ENCODE assay signal across 19 cellular contexts in genomic region chr9:87888501-87888900, GRCh38. TPM values are rescaled to one million over a fixed set of nuclear protein-coding genes. Genes with fewer than 3 reads are reported as not detected.
A peak's percentile ranks its signal among the peaks of the same experiment; 100 is the strongest.
DNase-seq lines count a peak whose midpoint lies in the region; ATAC-seq and TF ChIP-seq lines count a peak whose summit lies in the region.
"Had no signal": no experiment of that assay in that cellular context is flagged by ENCODE, and none has a peak within 500 bp of the region (broad histone marks: within the 10 kb centered on the region; RNA-seq: fewer than 3 reads in every experiment).

No MANE protein-coding gene starts in this region.

- H3K79me2 ChIP-seq in H9 (ENCODE audit: insufficient read depth, low read length) (no peaks in the 10 kb centered on the region), smooth muscle cell (ENCODE audit: low read depth) (no peaks in the 10 kb centered on the region)

- no peaks in the 10 kb centered on the region for H3K27me3 ChIP-seq in H9 (ENCODE audit: insufficient read depth, low read length)
- no peaks in the 10 kb centered on the region for H3K27me3 ChIP-seq in sigmoid colon
- no peaks in the 10 kb centered on the region for H3K27me3 ChIP-seq in smooth muscle cell (ENCODE audit: low read depth)
- no peaks in the 10 kb centered on the region for H3K27me3 ChIP-seq in adrenal gland

- H4K8ac ChIP-seq in H9 (replicated peaks; ENCODE audit: insufficient read length, low read depth, low read length) = no peak overlapping the region

- H3F3A ChIP-seq in smooth muscle cell (ENCODE audit: low read depth) = no peaks in the 10 kb centered on the region

- no peak overlapping the region for H3K27ac Mint-ChIP-seq in activated CD4-positive, alpha-beta memory T cell treated with anti-CD3 and anti-CD28 coated beads for 36 hours
- H3K27ac Mint-ChIP-seq in activated CD4-positive, alpha-beta memory T cell treated with anti-CD3 and anti-CD28 coated beads, Interleukin-2, amount 10 ng/mL, durations not matched to agents 7 days and 5 days = no peak overlapping the region
- no peak overlapping the region for H3K27ac Mint-ChIP-seq in H9
- H3K27ac Mint-ChIP-seq: CD14-positive monocyte; CD8-positive, alpha-beta T cell had no signal

- CTCF ChIA-PET in activated CD4-positive, alpha-beta memory T cell treated with anti-CD3 and anti-CD28 coated beads for 36 hours (lab: Charles Lee) = no interaction called here
- CTCF ChIA-PET in activated CD4-positive, alpha-beta memory T cell treated with anti-CD3 and anti-CD28 coated beads, Interleukin-2, amount 10 ng/mL, durations not matched to agents 7 days and 5 days (lab: Charles Lee) = no interaction called here

- H2BK20ac ChIP-seq in H9 (ENCODE audit: low read depth, low read length, poor library complexity, severe bottlenecking) = no peak overlapping the region

- no peak overlapping the region for H3K23ac ChIP-seq in H9 (ENCODE audit: insufficient read length, low read depth, low read length)

- no CpG with 5 or more reads among the region's 6 CpGs for WGBS in H9 (ENCODE audit: extremely low coverage, insufficient read length, low lambda C conversion rate)
- 73 to 76% methylated on average over 6 of the region's 6 CpGs for WGBS in sigmoid colon, 2 donors
- 95% methylated on average over 6 of the region's 6 CpGs for WGBS in smooth muscle cell (ENCODE audit: low lambda C conversion rate)
- 47 to 86% (median 75%) methylated on average over 3 to 6 of the region's 6 CpGs for WGBS in adrenal gland, 4 donors

- no peak overlapping the region for H4K5ac ChIP-seq in H9 (ENCODE audit: insufficient read length, low read depth, low read length)

- H3K27ac ChIP-seq in H9 (ENCODE audit: insufficient read length, low read depth, low read length) (no peak overlapping the region), sigmoid colon (no peak overlapping the region), smooth muscle cell (ENCODE audit: low read depth) (no peak overlapping the region), adrenal gland (no peak overlapping the region)
- H3K27ac ChIP-seq: 22Rv1, GM23248 had no signal

- peak; percentile 3 for DNase-seq in activated CD4-positive, alpha-beta memory T cell treated with anti-CD3 and anti-CD28 coated beads for 36 hours
- DNase-seq in activated CD4-positive, alpha-beta memory T cell treated with anti-CD3 and anti-CD28 coated beads, Interleukin-2, amount 10 ng/mL, durations not matched to agents 7 days and 5 days = no peak
- peak; percentile 22 for DNase-seq in H9
- peak; percentile 47 for DNase-seq in islet precursor cell
- DNase-seq in sigmoid colon = peak; percentile 55
- DNase-seq in smooth muscle cell (lab: John Stamatoyannopoulos, UW; ENCODE audit: unreplicated experiment) = no peak
- no peak for DNase-seq in adrenal gland
- DNase-seq: CD8-positive, alpha-beta T cell; COR-L47; DMS153; DMS79 treated with DMSO at 0.1 percent for 48 hours; GDM1; GM23248 had no signal

- no peak overlapping the region for H3K9ac ChIP-seq in H9 (ENCODE audit: extremely low read depth, insufficient read length, low read length)
- H3K9ac ChIP-seq in smooth muscle cell (ENCODE audit: low read depth) = no peak overlapping the region
- H3K9ac ChIP-seq: GM23248 had no signal

- no peak overlapping the region for H2BK5ac ChIP-seq in H9 (ENCODE audit: insufficient read length, low read length)

- H3K4ac ChIP-seq in H9 (ENCODE audit: low read depth, low read length) = no peak overlapping the region

- no peak overlapping the region for H2AFZ ChIP-seq in H9 (ENCODE audit: low read length)
- no peak overlapping the region for H2AFZ ChIP-seq in smooth muscle cell (ENCODE audit: low read depth)
- H2AFZ ChIP-seq: GM23248 had no signal

- H3K56ac ChIP-seq in H9 (ENCODE audit: insufficient read length, low read depth, low read length) = no peak overlapping the region

- no peak overlapping the region for H3K18ac ChIP-seq in H9 (ENCODE audit: insufficient read length, low read depth, low read length)

- H3K9me3 ChIP-seq in H9 (ENCODE audit: control insufficient read depth, low read depth, low read length) (no peaks in the 10 kb centered on the region), sigmoid colon (no peaks in the 10 kb centered on the region), smooth muscle cell (replicated peaks; ENCODE audit: low read depth) (no peaks in the 10 kb centered on the region), adrenal gland (replicated peaks in 1 of 3) (peaks cover 0 to 3% (median 0%) of the 10 kb centered on the region in 3 donors)

- no peaks in the 10 kb centered on the region for H3K23me2 ChIP-seq in H9 (ENCODE audit: insufficient read length, low read depth, low read length, poor library complexity, severe bottlenecking)

- H2BK12ac ChIP-seq in H9 (ENCODE audit: insufficient read length, low read depth, low read length) = no peak overlapping the region

- H3K4me1 ChIP-seq in H9 (ENCODE audit: insufficient read depth, low read length) (no peaks in the 10 kb centered on the region), sigmoid colon (no peaks in the 10 kb centered on the region), smooth muscle cell (ENCODE audit: low read depth) (no peaks in the 10 kb centered on the region), adrenal gland (replicated peaks in 1 of 2) (no peaks in the 10 kb centered on the region)

- no peak overlapping the region for H2AK5ac ChIP-seq in H9 (ENCODE audit: insufficient read length, low read length)

- no peaks in the 10 kb centered on the region for H4K20me1 ChIP-seq in H9 (ENCODE audit: control insufficient read depth, insufficient read depth, insufficient read length)
- H4K20me1 ChIP-seq in smooth muscle cell (ENCODE audit: low read depth) = no peaks in the 10 kb centered on the region

- no peak overlapping the region for H4K91ac ChIP-seq in H9 (ENCODE audit: insufficient read length, low read depth, low read length)

- no peak overlapping the region for H3K4me2 ChIP-seq in H9 (ENCODE audit: insufficient read depth, insufficient read length, low read length)
- H3K4me2 ChIP-seq in smooth muscle cell = no peak overlapping the region

- no peak overlapping the region for H3T11ph ChIP-seq in H9 (ENCODE audit: low read length)

- TF ChIP-seq EP300 in sigmoid colon (IDR thresholded peaks at IDR 0.05) = no peak

- no peak overlapping the region for H3K14ac ChIP-seq in H9 (ENCODE audit: insufficient read depth, low read length)

- no peak for TF ChIP-seq POLR2A in sigmoid colon (IDR thresholded peaks at IDR 0.05)
- TF ChIP-seq POLR2A in adrenal gland (IDR thresholded peaks at IDR 0.05) = no peak

- no peak overlapping the region for H2BK120ac ChIP-seq in H9 (ENCODE audit: low read depth, low read length, poor library complexity, severe bottlenecking)

- POLR2A ChIA-PET in activated CD4-positive, alpha-beta memory T cell treated with anti-CD3 and anti-CD28 coated beads for 36 hours (lab: Charles Lee) = no interaction called here
- POLR2A ChIA-PET in activated CD4-positive, alpha-beta memory T cell treated with anti-CD3 and anti-CD28 coated beads, Interleukin-2, amount 10 ng/mL, durations not matched to agents 7 days and 5 days (lab: Charles Lee) = no interaction called here

- H3K4me3 ChIP-seq in sigmoid colon = no peak overlapping the region
- H3K4me3 ChIP-seq in smooth muscle cell = no peak overlapping the region
- no peak overlapping the region for H3K4me3 ChIP-seq in adrenal gland
- H3K4me3 ChIP-seq: GM23248 had no signal

- peaks cover 1% of the 10 kb centered on the region for H3K27me3 Mint-ChIP-seq in activated CD4-positive, alpha-beta memory T cell treated with anti-CD3 and anti-CD28 coated beads for 36 hours
- peaks cover 6% of the 10 kb centered on the region for H3K27me3 Mint-ChIP-seq in activated CD4-positive, alpha-beta memory T cell treated with anti-CD3 and anti-CD28 coated beads, Interleukin-2, amount 10 ng/mL, durations not matched to agents 7 days and 5 days
- peaks cover 6% of the 10 kb centered on the region for H3K27me3 Mint-ChIP-seq in H9 (ENCODE audit: low read depth)

- no peaks in the 10 kb centered on the region for H3K36me3 ChIP-seq in sigmoid colon
- no peaks in the 10 kb centered on the region for H3K36me3 ChIP-seq in smooth muscle cell (ENCODE audit: low read depth)
- no peaks in the 10 kb centered on the region for H3K36me3 ChIP-seq in adrenal gland (replicated peaks in 1 of 2)

- no peak for ATAC-seq in HG02610 (IDR thresholded peaks at IDR 0.05; ENCODE audit: unreplicated experiment)
- ATAC-seq: CD8-positive, alpha-beta T cell had no signal

- no peak for TF ChIP-seq CTCF in H9 (conservative IDR thresholded peaks at IDR 0.05)
- TF ChIP-seq CTCF in sigmoid colon (IDR thresholded peaks at IDR 0.05) = no peak
- no peak for TF ChIP-seq CTCF in smooth muscle cell (IDR thresholded peaks at IDR 0.05; ENCODE audit: borderline replicate concordance, insufficient read depth, poor library complexity, severe bottlenecking)
- TF ChIP-seq CTCF in adrenal gland (IDR thresholded peaks at IDR 0.05) = no peak

- H2BK15ac ChIP-seq in H9 (ENCODE audit: low read depth, low read length) = no peak overlapping the region

- H3K79me1 ChIP-seq in H9 (ENCODE audit: insufficient read depth, low read depth, low read length, poor library complexity, severe bottlenecking) = no peaks in the 10 kb centered on the region

- H3K4me3 Mint-ChIP-seq in activated CD4-positive, alpha-beta memory T cell treated with anti-CD3 and anti-CD28 coated beads for 36 hours = no peak overlapping the region
- no peak overlapping the region for H3K4me3 Mint-ChIP-seq in activated CD4-positive, alpha-beta memory T cell treated with anti-CD3 and anti-CD28 coated beads, Interleukin-2, amount 10 ng/mL, durations not matched to agents 7 days and 5 days
- H3K4me3 Mint-ChIP-seq in H9 = no peak overlapping the region
- H3K4me3 Mint-ChIP-seq: CD14-positive monocyte; CD8-positive, alpha-beta T cell had no signal

- intact Hi-C loops in activated CD4-positive, alpha-beta memory T cell treated with anti-CD3 and anti-CD28 coated beads for 36 hours (cut with micrococcal nuclease) = no loop called here
- intact Hi-C loops in sigmoid colon (cut with DNase I) = no loop called here
- intact Hi-C loops in adrenal gland (cut with DNase I) = no loop called here

- no peaks in the 10 kb centered on the region for H3K9me3 Mint-ChIP-seq in activated CD4-positive, alpha-beta memory T cell treated with anti-CD3 and anti-CD28 coated beads for 36 hours
- no peaks in the 10 kb centered on the region for H3K9me3 Mint-ChIP-seq in activated CD4-positive, alpha-beta memory T cell treated with anti-CD3 and anti-CD28 coated beads, Interleukin-2, amount 10 ng/mL, durations not matched to agents 7 days and 5 days
- H3K9me3 Mint-ChIP-seq in H9 = peaks cover 0 to 2% of the 10 kb centered on the region in 2 experiments; a peak in 1 of 5 replicates
- H3K9me3 Mint-ChIP-seq: CD8-positive, alpha-beta T cell had no signal

- H3K36me3 Mint-ChIP-seq in activated CD4-positive, alpha-beta memory T cell treated with anti-CD3 and anti-CD28 coated beads for 36 hours = no peaks in the 10 kb centered on the region
- no peaks in the 10 kb centered on the region for H3K36me3 Mint-ChIP-seq in activated CD4-positive, alpha-beta memory T cell treated with anti-CD3 and anti-CD28 coated beads, Interleukin-2, amount 10 ng/mL, durations not matched to agents 7 days and 5 days (ENCODE audit: low read depth)
- no peaks in the 10 kb centered on the region; a peak in 1 of 7 replicates for H3K36me3 Mint-ChIP-seq in H9 (ENCODE audit: insufficient read depth in 1 of 3, low read depth in 3 of 3)
- H3K36me3 Mint-ChIP-seq: CD14-positive monocyte; CD8-positive, alpha-beta T cell had no signal

- no peaks in the 10 kb centered on the region for H3K4me1 Mint-ChIP-seq in activated CD4-positive, alpha-beta memory T cell treated with anti-CD3 and anti-CD28 coated beads for 36 hours (ENCODE audit: low read depth)
- no peaks in the 10 kb centered on the region for H3K4me1 Mint-ChIP-seq in activated CD4-positive, alpha-beta memory T cell treated with anti-CD3 and anti-CD28 coated beads, Interleukin-2, amount 10 ng/mL, durations not matched to agents 7 days and 5 days
- H3K4me1 Mint-ChIP-seq in H9 = peaks cover 0 to 3% of the 10 kb centered on the region in 2 experiments; a peak in 2 of 4 replicates
- H3K4me1 Mint-ChIP-seq: CD14-positive monocyte had no signal

RNA-seq across cellular contexts. Expression of gene SPATA31E1, which starts 5.8 kb away (rescaled TPM):
- not detected for total RNA-seq in activated CD4-positive, alpha-beta memory T cell treated with anti-CD3 and anti-CD28 coated beads for 36 hours
- total RNA-seq in activated CD4-positive, alpha-beta memory T cell treated with anti-CD3 and anti-CD28 coated beads, Interleukin-2, amount 10 ng/mL, durations not matched to agents 7 days and 5 days = not detected
- total RNA-seq in H9 (2021) (0.07 and 0.09 TPM in 2 replicates), sigmoid colon (not detected), smooth muscle cell (not detected in 2 replicates), adrenal gland (not detected)
- polyA plus RNA-seq in sigmoid colon (under 1 TPM in 1 of 3 donors, not detected in 2; 0.01 TPM), smooth muscle cell (not detected in 2 replicates), adrenal gland (not detected)
- total RNA-seq: A673; CD8-positive, alpha-beta T cell; GM23248; HT1080 had no signal
- polyA plus RNA-seq: BJ, CD14-positive monocyte, GM23248 had no signal

RNA-seq across cellular contexts. Expression of gene SPATA31C1, which starts 29.3 kb away (rescaled TPM):
- total RNA-seq in activated CD4-positive, alpha-beta memory T cell treated with anti-CD3 and anti-CD28 coated beads for 36 hours = not detected
- total RNA-seq in activated CD4-positive, alpha-beta memory T cell treated with anti-CD3 and anti-CD28 coated beads, Interleukin-2, amount 10 ng/mL, durations not matched to agents 7 days and 5 days = not detected
- total RNA-seq in H9 (2021) (0.15 TPM in 2 replicates), sigmoid colon (not detected), smooth muscle cell (not detected in 2 replicates), adrenal gland (not detected)
- polyA plus RNA-seq in sigmoid colon (not detected), smooth muscle cell (not detected in 2 replicates), adrenal gland (not detected)
- total RNA-seq: A673; CD8-positive, alpha-beta T cell; GM23248; HT1080 had no signal
- polyA plus RNA-seq: BJ, CD14-positive monocyte, GM23248 had no signal

Comparison
In these comparisons a context has a peak if more than half of its experiments do, and no peak if none do; other contexts are left out.
1. DNase-seq: peak in activated CD4-positive, alpha-beta memory T cell treated with anti-CD3 and anti-CD28 coated beads for 36 hours (single experiment), H9 (single experiment), islet precursor cell (single experiment) and sigmoid colon (single experiment); none in activated CD4-positive, alpha-beta memory T cell treated with anti-CD3 and anti-CD28 coated beads, Interleukin-2, amount 10 ng/mL, durations not matched to agents 7 days and 5 days (single experiment), smooth muscle cell (single experiment) and adrenal gland (0 of 7).